ENCODE assay signal across 28 cellular contexts in the genomic region with DNA sequence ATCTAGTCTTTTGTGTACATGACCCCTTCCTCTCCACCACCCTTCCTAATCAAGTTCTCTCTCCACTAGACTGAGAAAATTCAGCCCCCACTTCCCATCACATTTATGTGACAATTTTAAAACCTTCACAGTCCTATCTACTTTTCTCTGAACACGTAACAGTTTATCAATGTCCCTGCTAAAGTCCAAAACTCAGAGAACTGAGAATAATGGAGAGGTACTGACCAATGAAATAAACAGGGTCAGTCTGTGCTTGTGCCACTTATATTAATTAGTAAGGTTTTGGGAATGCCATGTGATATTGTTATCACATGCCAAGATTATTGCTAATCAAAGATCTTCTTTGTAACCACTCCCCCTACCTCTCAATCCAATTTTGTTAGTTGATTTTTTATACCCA.
"Had no signal": no experiment of that assay in that cellular context is flagged by ENCODE, and none has a peak within 500 bp of the region (broad histone marks: within the 10 kb centered on the region; RNA-seq: fewer than 3 reads in every experiment).

No MANE protein-coding gene starts in this region.

- ATAC-seq: effector memory CD8-positive, alpha-beta T cell; esophagus mucosa; foreskin keratinocyte; gastrocnemius medialis; gastroesophageal sphincter; heart left ventricle had no signal

- DNase-seq: colonic mucosa; cortex of kidney; dermis blood vessel endothelial cell; dorsolateral prefrontal cortex; effector CD4-positive, alpha-beta T cell; effector CD8-positive, alpha-beta T cell; effector memory CD4-positive, alpha-beta T cell; effector memory CD8-positive, alpha-beta T cell; endodermal cell; erythroblast; esophagus squamous epithelium; foreskin fibroblast; foreskin keratinocyte; foreskin melanocyte; gastrocnemius medialis; glutamatergic neuron; head of caudate nucleus; heart left ventricle had no signal

- H3K9me3 ChIP-seq: colonic mucosa, esophagus muscularis mucosa, esophagus squamous epithelium, gastrocnemius medialis, gastroesophageal sphincter, heart left ventricle had no signal

- H3K36me3 ChIP-seq: colonic mucosa, esophagus muscularis mucosa, esophagus squamous epithelium, gastrocnemius medialis, gastroesophageal sphincter, heart left ventricle had no signal

- H3K4me3 ChIP-seq: colonic mucosa, coronary artery, dorsolateral prefrontal cortex, esophagus muscularis mucosa, esophagus squamous epithelium, gastrocnemius medialis, gastroesophageal sphincter, heart left ventricle had no signal

- H3K9me3 Mint-ChIP-seq: dendritic cell treated with granulocyte-macrophage colony-stimulating factor and Interleukin-4, amounts not matched to agents 40 ng/mL and 50 ng/mL, for 4 days; effector memory CD8-positive, alpha-beta T cell; endodermal cell had no signal

- H3K4me1 Mint-ChIP-seq: endodermal cell had no signal

- H3K27me3 ChIP-seq: colonic mucosa, esophagus muscularis mucosa, foreskin keratinocyte, gastrocnemius medialis had no signal

- H3K27ac Mint-ChIP-seq: dendritic cell treated with granulocyte-macrophage colony-stimulating factor and Interleukin-4, amounts not matched to agents 40 ng/mL and 50 ng/mL, for 4 days; effector memory CD8-positive, alpha-beta T cell; endodermal cell had no signal

- H3K4me3 Mint-ChIP-seq: dendritic cell treated with granulocyte-macrophage colony-stimulating factor and Interleukin-4, amounts not matched to agents 40 ng/mL and 50 ng/mL, for 4 days; effector memory CD8-positive, alpha-beta T cell; endodermal cell had no signal

- H3K4me1 ChIP-seq: colonic mucosa, esophagus muscularis mucosa, esophagus squamous epithelium, gastrocnemius medialis, gastroesophageal sphincter, heart left ventricle had no signal

- H3K27ac ChIP-seq: colonic mucosa, coronary artery, dorsolateral prefrontal cortex, epithelial cell of prostate, esophagus muscularis mucosa, esophagus squamous epithelium, foreskin keratinocyte, gastrocnemius medialis, gastroesophageal sphincter, heart left ventricle had no signal

- FAIRE-seq: colon, endometrium, endothelial cell of umbilical vein, frontal cortex had no signal
